Comparison of ENCODE assay signal across 8 cellular contexts in the genomic region with DNA sequence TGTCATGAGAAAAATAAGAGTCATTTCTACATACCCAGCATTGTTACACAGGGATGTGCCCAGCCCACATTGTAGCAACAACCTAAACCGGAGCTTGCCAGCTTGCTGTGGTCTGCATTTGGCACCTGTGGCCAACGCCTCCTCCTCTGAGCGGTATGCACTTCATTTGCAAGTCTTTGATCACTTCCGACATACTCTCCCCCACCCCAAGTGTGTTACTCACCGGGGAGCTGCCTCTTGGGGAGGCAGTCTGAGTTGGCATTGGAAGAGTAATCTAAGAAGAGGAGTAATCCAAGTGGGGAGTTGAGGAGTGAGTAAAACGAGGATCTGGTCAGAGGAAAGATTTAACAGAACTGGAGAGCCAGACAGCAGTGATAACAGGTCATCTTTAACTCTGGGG. TPM values are rescaled to one million over a fixed set of nuclear protein-coding genes. Genes with fewer than 3 reads are reported as not detected.
DNase-seq lines count a peak whose midpoint lies in the region; ATAC-seq, FAIRE-seq and TF ChIP-seq lines count a peak whose summit lies in the region.

No MANE protein-coding gene starts in this region.

- H3K79me2 ChIP-seq in HCT116 (ENCODE audit: insufficient read depth, low read length): no peaks in the 10 kb centered on the region
- no peaks in the 10 kb centered on the region for H3K79me2 ChIP-seq in GM12878 (ENCODE audit: control insufficient read depth, insufficient read depth, low read length)
- peaks cover 80% of the 10 kb centered on the region for H3K79me2 ChIP-seq in neural cell (replicated peaks; ENCODE audit: insufficient read depth, low read length)

- no peak for FAIRE-seq in GM12878 (lab: Jason Lieb, UNC)

- POLR2A ChIA-PET in HCT116 (lab: Charles Lee): no interaction called here
- POLR2A ChIA-PET in GM12878 (lab: Charles Lee): no interaction called here

- H3K27me3 ChIP-seq in HCT116 (ENCODE audit: insufficient read depth, low read length): no peaks in the 10 kb centered on the region
- no peaks in the 10 kb centered on the region for H3K27me3 ChIP-seq in GM12878 (replicated peaks in 1 of 2; ENCODE audit: control insufficient read depth in 2 of 2, insufficient read depth in 2 of 2, low read length in 1 of 2)
- H3K27me3 ChIP-seq in neural cell (ENCODE audit: insufficient read depth, low read depth, low read length): no peaks in the 10 kb centered on the region
- H3K27me3 ChIP-seq in upper lobe of left lung: no peaks in the 10 kb centered on the region

- no peak overlapping the region for H3K9ac ChIP-seq in HCT116 (ENCODE audit: low read length)
- no peak overlapping the region for H3K9ac ChIP-seq in GM12878 (ENCODE audit: control insufficient read depth, insufficient read depth, low read length)
- H3K9ac ChIP-seq in neural cell (ENCODE audit: low read length): no peak overlapping the region

- H3K27ac ChIP-seq in HCT116 (ENCODE audit: low read depth, low read length): no peak overlapping the region
- H3K27ac ChIP-seq in GM12878 (ENCODE audit: control insufficient read depth, insufficient read depth): no peak overlapping the region
- no peak overlapping the region for H3K27ac ChIP-seq in neural cell (ENCODE audit: low read length)
- no peak overlapping the region for H3K27ac ChIP-seq in upper lobe of left lung

- BruUV-seq in HCT116 (replicated peaks; lab: Mats Ljungman, UMichigan): no TSS peak
- BruUV-seq in GM12878 (replicated peaks; lab: Mats Ljungman, UMichigan): no TSS peak

- WGBS in GM12878 (ENCODE audit: insufficient coverage, insufficient replicate concordance, low lambda C conversion rate, missing lambda C conversion rate): 0% methylated on average over 6 of the region's 6 CpGs
- WGBS in upper lobe of left lung, 2 donors: 43 to 46% methylated on average over 6 of the region's 6 CpGs

- TF ChIP-seq EP300 in GM12878 (IDR thresholded peaks at IDR 0.05; ENCODE audit: borderline replicate concordance in 1 of 2, control insufficient read depth in 1 of 2, low read depth in 2 of 2, low read length in 2 of 2): no peak
- TF ChIP-seq EP300 in neural cell (conservative IDR thresholded peaks at IDR 0.05; ENCODE audit: poor library complexity, severe bottlenecking): no peak
- no peak for TF ChIP-seq EP300 in upper lobe of left lung (IDR thresholded peaks at IDR 0.05)

- ATAC-seq in HCT116 (peak; percentile 76), GM12878 (peak; percentile 73), upper lobe of left lung (ENCODE audit: low FRiP score in 2 of 2) (peak; percentile 28 to 82), HG02840 (IDR thresholded peaks at IDR 0.05; ENCODE audit: low FRiP score, unreplicated experiment) (no peak)

- in situ Hi-C loops in ACHN (cut with HindIII; ENCODE audit: low pct_ligation_motif_present, low pct_unique_long_range_greater_than_20kb, low sequenced_read_pairs): loop anchor here (10.0 kb wide), 1 partner anchor 70 kb away; a partner anchor contains a TSS
- in situ Hi-C loops in GM12878 (cut with MboI): no loop called here

- no peak overlapping the region; a peak in 1 of 4 replicates for H3K4me3 ChIP-seq in HCT116 (replicated peaks in 1 of 2; ENCODE audit: low read depth in 1 of 2, low read length in 2 of 2)
- H3K4me3 ChIP-seq in GM12878: no peak overlapping the region
- H3K4me3 ChIP-seq in neural cell (ENCODE audit: low read length): peak overlapping the region; percentile 84
- no peak overlapping the region for H3K4me3 ChIP-seq in upper lobe of left lung

- H2AFZ ChIP-seq in HCT116 (ENCODE audit: low read depth, low read length, poor library complexity, severe bottlenecking) (no peak overlapping the region), GM12878 (ENCODE audit: control insufficient read depth, low read depth, low read length) (no peak overlapping the region), neural cell (ENCODE audit: low read depth, low read length) (no peak overlapping the region)

- H3K4me2 ChIP-seq in HCT116 (ENCODE audit: low read length) (peak overlapping the region; percentile 62), GM12878 (ENCODE audit: control insufficient read depth, insufficient read depth) (no peak overlapping the region), neural cell (ENCODE audit: low read length) (peak overlapping the region; percentile 12)

- H3F3A ChIP-seq in neural cell (ENCODE audit: insufficient read depth, low read length, poor library complexity, severe bottlenecking): peaks cover 4% of the 10 kb centered on the region

- TF ChIP-seq RAD21 in HCT116 (IDR thresholded peaks at IDR 0.05; ENCODE audit: low read depth) (no peak), GM12878 (IDR thresholded peaks at IDR 0.05; ENCODE audit: insufficient read depth, low read depth, low read length) (no peak), neural cell (conservative IDR thresholded peaks at IDR 0.05) (no peak)

- peaks cover 21 to 37% of the 10 kb centered on the region in 2 experiments for H3K4me1 ChIP-seq in HCT116 (ENCODE audit: control insufficient read depth in 1 of 2, insufficient read depth in 2 of 2, low read length in 2 of 2)
- no peaks in the 10 kb centered on the region for H3K4me1 ChIP-seq in GM12878 (ENCODE audit: control insufficient read depth, insufficient read depth, low read length)
- H3K4me1 ChIP-seq in upper lobe of left lung: peaks cover 10 to 41% (median 35%) of the 10 kb centered on the region in 4 donors

- SMC1A ChIA-PET in GM12878 (lab: Charles Lee; ENCODE audit: uncharacterized antibody, unreplicated experiment): interaction anchor here (0.9 kb wide), 2 partner anchors 10 to 96 kb away, joined by 3 read pairs; no protein-coding TSS in a partner anchor

- TF ChIP-seq CTCF in HCT116 (IDR thresholded peaks at IDR 0.05 in 2 of 3, conservative IDR thresholded peaks at IDR 0.05 in 1 of 3; ENCODE audit: borderline replicate concordance in 1 of 3, insufficient read depth in 1 of 3, low read depth in 2 of 3, low read length in 2 of 3) (no peak), GM12878 (IDR thresholded peaks at IDR 0.05 in 2 of 3, conservative IDR thresholded peaks at IDR 0.05 in 1 of 3; ENCODE audit: control insufficient read depth in 2 of 3, extremely low read depth in 1 of 3, insufficient read depth in 1 of 3, low read depth in 3 of 3, low read length in 3 of 3) (no peak), neural cell (IDR thresholded peaks at IDR 0.05; ENCODE audit: poor library complexity, severe bottlenecking) (no peak), upper lobe of left lung (IDR thresholded peaks at IDR 0.05) (no peak)

- RAD21 ChIA-PET in HCT116 (lab: Charles Lee; ENCODE audit: low non-redundant PET in 1 of 2, low total read pairs in 2 of 2, uncharacterized antibody in 2 of 2, unreplicated experiment in 2 of 2): no interaction called here
- RAD21 ChIA-PET in GM12878 (lab: Charles Lee; ENCODE audit: unreplicated experiment): no interaction called here

- intact Hi-C loops in HCT116 (cut with micrococcal nuclease) (no loop called here), GM12878 (cut with micrococcal nuclease; ENCODE audit: unreplicated experiment) (no loop called here)

- no peak for TF ChIP-seq POLR2A in HCT116 (IDR thresholded peaks at IDR 0.05; ENCODE audit: borderline replicate concordance, extremely low read depth, insufficient read depth, insufficient read length)
- no peak for TF ChIP-seq POLR2A in GM12878 (IDR thresholded peaks at IDR 0.05; ENCODE audit: low read depth, low read length)
- no peak for TF ChIP-seq POLR2A in upper lobe of left lung (IDR thresholded peaks at IDR 0.05)

- no peaks in the 10 kb centered on the region for H3K9me3 ChIP-seq in HCT116 (ENCODE audit: control insufficient read depth in 1 of 2, insufficient read depth in 1 of 2, low read depth in 1 of 2, low read length in 2 of 2)
- no peaks in the 10 kb centered on the region for H3K9me3 ChIP-seq in GM12878 (replicated peaks; ENCODE audit: control insufficient read depth, insufficient read depth, low read length)
- no peaks in the 10 kb centered on the region for H3K9me3 ChIP-seq in neural cell (ENCODE audit: low read length)
- no peaks in the 10 kb centered on the region for H3K9me3 ChIP-seq in upper lobe of left lung

- H3K9me2 ChIP-seq in HCT116 (ENCODE audit: insufficient read depth) (no peaks in the 10 kb centered on the region), neural cell (ENCODE audit: insufficient read depth, low read length) (no peaks in the 10 kb centered on the region)

- CTCF ChIA-PET in HCT116 (lab: Charles Lee): no interaction called here
- CTCF ChIA-PET in GM12878 (lab: Yijun Ruan, JAX): no interaction called here

- peak; percentile 64 for DNase-seq in ACHN
- DNase-seq in HCT116 (ENCODE audit: low read depth, low spot score): peak; percentile 66
- DNase-seq in T-helper 9 cell: peak; percentile 68
- peak; percentile 24 for DNase-seq in GM12878 (ENCODE audit: low read depth, low spot score)
- peak in 1 of 2 donors; percentile 77 for DNase-seq in upper lobe of left lung
- DNase-seq in NCI-H774 (lab: John Stamatoyannopoulos, UW): no peak

- no peaks in the 10 kb centered on the region for H4K20me1 ChIP-seq in HCT116 (ENCODE audit: insufficient read depth)
- H4K20me1 ChIP-seq in GM12878 (ENCODE audit: control insufficient read depth, insufficient read depth): no peaks in the 10 kb centered on the region
- peaks cover 5% of the 10 kb centered on the region for H4K20me1 ChIP-seq in neural cell (ENCODE audit: insufficient read depth)

- H3K36me3 ChIP-seq in HCT116 (ENCODE audit: control insufficient read depth in 1 of 2, insufficient read depth in 2 of 2, low read length in 2 of 2) (no peaks in the 10 kb centered on the region), GM12878 (ENCODE audit: control insufficient read depth in 2 of 2, insufficient read depth in 2 of 2, low read length in 1 of 2) (no peaks in the 10 kb centered on the region), neural cell (ENCODE audit: insufficient read depth, low read length) (no peaks in the 10 kb centered on the region), upper lobe of left lung (no peaks in the 10 kb centered on the region)

RNA-seq across cellular contexts. Expression of a gene that starts 3.8 kb away (rescaled TPM):
- total RNA-seq in HCT116 (2021; ENCODE audit: unreplicated experiment) (31.5 TPM), GM12878 (2014; rRNA removed) (4.3 and 6.8 TPM in 2 replicates), GM12878 (2014; rRNA removed; fragmentation: Illumina TruSeq; extraction: Trizol) (4.1 and 4.9 TPM in 2 replicates), GM12878 (2021) (18.0 and 18.4 TPM in 2 replicates), upper lobe of left lung (10 to 100 TPM in 5 of 6 donors, 1 to 10 TPM in 1; 8.1 to 24.6 (median 14.6) TPM)
- polyA plus RNA-seq in HCT116 (2012): 11.5 and 14.6 TPM in 2 replicates
- 6.0 and 7.9 TPM in 2 replicates for total RNA-seq in GM12878 (2013; cell fraction: nucleolus; rRNA removed)
- 4.5 TPM for polyA plus RNA-seq in GM12878 (2011; ENCODE audit: low read depth)
- polyA plus RNA-seq in GM12878 (2011; rRNA removed) (2.1 and 3.2 TPM in 2 replicates), GM12878 (2014; fragmentation: Illumina TruSeq; extraction: Trizol) (10.4 and 13.7 TPM in 2 replicates), GM12878 (2014; fragmentation: Nextera tagmentation; extraction: Ambion mirVana) (1 to 10 TPM in 1 of 2 experiments, under 1 TPM in 1; 0.51 to 1.0 TPM), GM12878 (2014; rRNA removed) (6.9 and 7.6 TPM in 2 replicates), GM12878 (2016; fragmentation: Nextera tagmentation; extraction: Ambion mirVana) (1 to 10 TPM; 3.5 to 6.9 TPM), neural cell (10.9 and 14.9 TPM in 2 replicates)
- 4.6 and 5.4 TPM in 2 replicates for polyA plus RNA-seq in GM12878 (2011; cell fraction: cytosol; rRNA removed)
- polyA plus RNA-seq in GM12878 (2011; cell fraction: nucleus; rRNA removed): 7.1 and 9.2 TPM in 2 replicates
- 7.5 and 7.7 TPM in 2 replicates for polyA plus RNA-seq in GM12878 (2012)
- 3.8 and 6.7 TPM in 2 replicates for polyA minus RNA-seq in GM12878 (2011; rRNA and poly(A)+ RNA removed)
- 4.5 and 6.0 TPM in 2 replicates for polyA minus RNA-seq in GM12878 (2011; cell fraction: cytosol; rRNA and poly(A)+ RNA removed)
- polyA minus RNA-seq in GM12878 (2011; cell fraction: nucleus; rRNA and poly(A)+ RNA removed): 3.4 and 6.2 TPM in 2 replicates
- polyA minus RNA-seq in neural cell: 27.8 and 48.2 TPM in 2 replicates
